14 cellular contexts compared by ENCODE assay signal in the genomic region with DNA sequence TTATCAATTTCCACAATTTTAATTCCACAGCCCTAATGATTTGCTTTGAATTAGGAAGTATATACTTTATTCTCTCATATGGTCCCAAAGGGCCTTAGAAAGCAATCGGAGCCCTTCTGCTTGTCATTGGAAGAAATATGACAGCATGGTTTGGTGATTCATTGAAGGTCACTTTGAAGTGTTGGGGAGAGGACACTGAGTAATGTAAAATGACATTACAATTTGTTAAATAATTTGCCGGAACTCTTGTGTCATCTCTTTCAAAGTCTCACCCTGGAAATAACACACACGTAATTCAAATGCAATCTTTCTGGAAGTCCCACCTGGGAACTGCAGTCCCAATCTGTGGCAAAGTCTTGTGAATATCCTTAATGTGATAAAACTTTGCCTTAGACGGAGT. TPM values are rescaled to one million over a fixed set of nuclear protein-coding genes. Genes with fewer than 3 reads are reported as not detected.
A peak's percentile ranks its signal among the peaks of the same experiment; 100 is the strongest.
DNase-seq lines count a peak whose midpoint lies in the region; ATAC-seq and TF ChIP-seq lines count a peak whose summit lies in the region.
"Had no signal": no experiment of that assay in that cellular context is flagged by ENCODE, and none has a peak within 500 bp of the region (broad histone marks: within the 10 kb centered on the region; RNA-seq: fewer than 3 reads in every experiment).

No MANE protein-coding gene starts in this region.

- no peak for TF ChIP-seq CTCF in foreskin fibroblast (IDR thresholded peaks at IDR 0.05; ENCODE audit: low read depth, low read length)

- POLR2A ChIA-PET in CD4-positive, alpha-beta memory T cell (lab: Charles Lee; ENCODE audit: partially characterized antibody): no interaction called here

- H3K27ac ChIP-seq in CD4-positive, alpha-beta memory T cell (ENCODE audit: low read depth, low read length): no peak overlapping the region
- H3K27ac ChIP-seq: lower lobe of right lung, ovary, RWPE1 had no signal

- no peak overlapping the region for H3K4me3 Mint-ChIP-seq in activated naive CD4-positive, alpha-beta T cell treated with anti-CD3 and anti-CD28 coated beads for 36 hours
- H3K4me3 Mint-ChIP-seq in activated naive CD4-positive, alpha-beta T cell treated with anti-CD3 and anti-CD28 coated beads, Interleukin-2, amount 10 ng/mL, durations not matched to agents 7 days and 5 days: no peak overlapping the region
- H3K4me3 Mint-ChIP-seq in CD4-positive, alpha-beta memory T cell: no peak overlapping the region
- H3K4me3 Mint-ChIP-seq: type B pancreatic cell had no signal

- intact Hi-C loops in activated naive CD4-positive, alpha-beta T cell treated with anti-CD3 and anti-CD28 coated beads for 36 hours (cut with micrococcal nuclease): loop anchor here (10.0 kb wide), 1 partner anchor 61 kb away; no protein-coding TSS in a partner anchor
- intact Hi-C loops in CD4-positive, alpha-beta memory T cell (cut with micrococcal nuclease): no loop called here

- H3K27me3 ChIP-seq in CD4-positive, alpha-beta memory T cell (ENCODE audit: insufficient read depth, low read length): no peaks in the 10 kb centered on the region
- H3K27me3 ChIP-seq: ovary had no signal

- H3K36me3 Mint-ChIP-seq in activated naive CD4-positive, alpha-beta T cell treated with anti-CD3 and anti-CD28 coated beads for 36 hours (ENCODE audit: low read depth): no peaks in the 10 kb centered on the region
- H3K36me3 Mint-ChIP-seq in activated naive CD4-positive, alpha-beta T cell treated with anti-CD3 and anti-CD28 coated beads, Interleukin-2, amount 10 ng/mL, durations not matched to agents 7 days and 5 days: no peaks in the 10 kb centered on the region
- no peaks in the 10 kb centered on the region for H3K36me3 Mint-ChIP-seq in CD4-positive, alpha-beta memory T cell

- H3K27me3 Mint-ChIP-seq in activated naive CD4-positive, alpha-beta T cell treated with anti-CD3 and anti-CD28 coated beads for 36 hours (ENCODE audit: low read depth): no peaks in the 10 kb centered on the region
- H3K27me3 Mint-ChIP-seq in activated naive CD4-positive, alpha-beta T cell treated with anti-CD3 and anti-CD28 coated beads, Interleukin-2, amount 10 ng/mL, durations not matched to agents 7 days and 5 days: peaks cover 9% of the 10 kb centered on the region
- no peaks in the 10 kb centered on the region for H3K27me3 Mint-ChIP-seq in CD4-positive, alpha-beta memory T cell

- DNase-seq in activated naive CD4-positive, alpha-beta T cell treated with anti-CD3 and anti-CD28 coated beads for 36 hours: no peak
- no peak for DNase-seq in activated naive CD4-positive, alpha-beta T cell treated with anti-CD3 and anti-CD28 coated beads, Interleukin-2, amount 10 ng/mL, durations not matched to agents 7 days and 5 days
- DNase-seq in SHP77 treated with DMSO at 0.1 percent for 48 hours (lab: John Stamatoyannopoulos, UW): peak; percentile 39
- DNase-seq in foreskin fibroblast: peak; percentile 38 to 48
- peak; percentile 34 for DNase-seq in stromal cell of bone marrow (ENCODE audit: low read depth)
- DNase-seq in NCI-H128 (lab: John Stamatoyannopoulos, UW; ENCODE audit: unreplicated experiment): no peak
- no peak for DNase-seq in CD4-positive, alpha-beta memory T cell
- DNase-seq: activated effector memory CD4-positive, alpha-beta T cell treated with anti-CD3 and anti-CD28 coated beads, Interleukin-2, amount 50 U/mL, for 16 hours; GF-D8; lower lobe of right lung; ovary had no signal

- no peak overlapping the region for H3K4me3 ChIP-seq in foreskin fibroblast (ENCODE audit: low read depth in 1 of 2, low read length in 2 of 2)
- H3K4me3 ChIP-seq in CD4-positive, alpha-beta memory T cell (ENCODE audit: low read length in 2 of 2): no peak overlapping the region
- H3K4me3 ChIP-seq: lower lobe of right lung, ovary had no signal

- peaks cover 44% of the 10 kb centered on the region for H3K4me1 Mint-ChIP-seq in activated naive CD4-positive, alpha-beta T cell treated with anti-CD3 and anti-CD28 coated beads for 36 hours (ENCODE audit: low read depth)
- H3K4me1 Mint-ChIP-seq in activated naive CD4-positive, alpha-beta T cell treated with anti-CD3 and anti-CD28 coated beads, Interleukin-2, amount 10 ng/mL, durations not matched to agents 7 days and 5 days: no peaks in the 10 kb centered on the region
- H3K4me1 Mint-ChIP-seq in CD4-positive, alpha-beta memory T cell: peaks cover 0 to 5% (median 1%) of the 10 kb centered on the region in 4 donors

- H3K27ac Mint-ChIP-seq in activated naive CD4-positive, alpha-beta T cell treated with anti-CD3 and anti-CD28 coated beads for 36 hours: peak overlapping the region; percentile 79
- no peak overlapping the region for H3K27ac Mint-ChIP-seq in activated naive CD4-positive, alpha-beta T cell treated with anti-CD3 and anti-CD28 coated beads, Interleukin-2, amount 10 ng/mL, durations not matched to agents 7 days and 5 days
- H3K27ac Mint-ChIP-seq in CD4-positive, alpha-beta memory T cell: no peak overlapping the region
- H3K27ac Mint-ChIP-seq: type B pancreatic cell had no signal

- H3K4me1 ChIP-seq in CD4-positive, alpha-beta memory T cell (ENCODE audit: insufficient read depth, low read length): no peaks in the 10 kb centered on the region

- ATAC-seq in HG03565 (IDR thresholded peaks at IDR 0.05; ENCODE audit: unreplicated experiment): no peak
- ATAC-seq: lower lobe of right lung had no signal

- CTCF ChIA-PET in activated naive CD4-positive, alpha-beta T cell treated with anti-CD3 and anti-CD28 coated beads for 36 hours (lab: Charles Lee): interaction anchor here (0.7 kb wide), 1 partner anchor 60 kb away, joined by 3 read pairs; no protein-coding TSS in a partner anchor
- CTCF ChIA-PET in activated naive CD4-positive, alpha-beta T cell treated with anti-CD3 and anti-CD28 coated beads, Interleukin-2, amount 10 ng/mL, durations not matched to agents 7 days and 5 days (lab: Charles Lee): no interaction called here
- CTCF ChIA-PET in CD4-positive, alpha-beta memory T cell (lab: Charles Lee; ENCODE audit: partially characterized antibody): no interaction called here

- H3K36me3 ChIP-seq in CD4-positive, alpha-beta memory T cell (ENCODE audit: insufficient read depth, low read length): no peaks in the 10 kb centered on the region
- H3K36me3 ChIP-seq: lower lobe of right lung, ovary had no signal

- H3K9me3 ChIP-seq in CD4-positive, alpha-beta memory T cell (ENCODE audit: control insufficient read depth in 1 of 2, low read length in 2 of 2): no peaks in the 10 kb centered on the region
- H3K9me3 ChIP-seq: lower lobe of right lung, ovary had no signal

- no peaks in the 10 kb centered on the region for H3K9me3 Mint-ChIP-seq in activated naive CD4-positive, alpha-beta T cell treated with anti-CD3 and anti-CD28 coated beads for 36 hours
- no peaks in the 10 kb centered on the region for H3K9me3 Mint-ChIP-seq in activated naive CD4-positive, alpha-beta T cell treated with anti-CD3 and anti-CD28 coated beads, Interleukin-2, amount 10 ng/mL, durations not matched to agents 7 days and 5 days
- H3K9me3 Mint-ChIP-seq in CD4-positive, alpha-beta memory T cell: no peaks in the 10 kb centered on the region

RNA-seq across cellular contexts. Expression of gene BMERB1, which starts 59.8 kb away (rescaled TPM):
- 1 to 10 TPM; 7.2 to 9.0 TPM for total RNA-seq in activated naive CD4-positive, alpha-beta T cell treated with anti-CD3 and anti-CD28 coated beads for 36 hours
- 1 to 10 TPM; 3.6 to 4.0 TPM for total RNA-seq in CD4-positive, alpha-beta memory T cell
- polyA plus RNA-seq in CD4-positive, alpha-beta memory T cell: 1 to 10 TPM in 1 of 2 donors, under 1 TPM in 1; 0.43 to 1.7 TPM

Comparison
In these comparisons a context has a peak if more than half of its experiments do, and no peak if none do; other contexts are left out.
1. DNase-seq: peak in SHP77 treated with DMSO at 0.1 percent for 48 hours (single experiment), foreskin fibroblast (2 of 2) and stromal cell of bone marrow (single experiment); none in activated naive CD4-positive, alpha-beta T cell treated with anti-CD3 and anti-CD28 coated beads for 36 hours (single experiment), activated naive CD4-positive, alpha-beta T cell treated with anti-CD3 and anti-CD28 coated beads, Interleukin-2, amount 10 ng/mL, durations not matched to agents 7 days and 5 days (single experiment), NCI-H128 (single experiment) and CD4-positive, alpha-beta memory T cell (0 of 5).